In genomic region chr14:92726135-92726932, GRCh38 we compare ENCODE assay signal across 10 cellular contexts. TPM values are rescaled to one million over a fixed set of nuclear protein-coding genes. Genes with fewer than 3 reads are reported as not detected.
DNase-seq lines count a peak whose midpoint lies in the region; ATAC-seq and TF ChIP-seq lines count a peak whose summit lies in the region.
"Had no signal": no experiment of that assay in that cellular context is flagged by ENCODE, and none has a peak within 500 bp of the region (broad histone marks: within the 10 kb centered on the region; RNA-seq: fewer than 3 reads in every experiment).

No MANE protein-coding gene starts in this region.

- H3K79me2 ChIP-seq in smooth muscle cell (ENCODE audit: low read depth) = peaks cover 5% of the 10 kb centered on the region

- WGBS in smooth muscle cell (ENCODE audit: low lambda C conversion rate) = 58% methylated on average over 12 of the region's 12 CpGs

- H4K20me1 ChIP-seq in smooth muscle cell (ENCODE audit: low read depth) = peaks cover 30% of the 10 kb centered on the region

- POLR2A ChIA-PET in activated CD4-positive, alpha-beta T cell treated with anti-CD3 and anti-CD28 coated beads for 36 hours (lab: Charles Lee) = no interaction called here
- POLR2A ChIA-PET in activated CD4-positive, alpha-beta memory T cell treated with anti-CD3 and anti-CD28 coated beads for 36 hours (lab: Charles Lee) = interaction anchor here (0.7 kb wide), 1 partner anchor 339 kb away, joined by 3 read pairs; no protein-coding TSS in a partner anchor

- intact Hi-C loops in activated CD4-positive, alpha-beta T cell treated with anti-CD3 and anti-CD28 coated beads for 36 hours (cut with DNase I, micrococcal nuclease) = no loop called here
- intact Hi-C loops in activated CD4-positive, alpha-beta memory T cell treated with anti-CD3 and anti-CD28 coated beads for 36 hours (cut with micrococcal nuclease) = no loop called here
- intact Hi-C loops in Right ventricle myocardium superior (cut with DNase I) = no loop called here

- H3K9me3 ChIP-seq in smooth muscle cell (replicated peaks; ENCODE audit: low read depth) = no peaks in the 10 kb centered on the region

- H2AFZ ChIP-seq in smooth muscle cell (ENCODE audit: low read depth) = no peak overlapping the region

- DNase-seq in activated CD4-positive, alpha-beta T cell treated with anti-CD3 and anti-CD28 coated beads for 36 hours = peak; percentile 46
- DNase-seq in activated CD4-positive, alpha-beta T cell treated with anti-CD3 and anti-CD28 coated beads for 1 hour = no peak
- DNase-seq in activated CD4-positive, alpha-beta memory T cell treated with anti-CD3 and anti-CD28 coated beads for 36 hours = peak; percentile 47
- DNase-seq in Right ventricle myocardium superior (peak; percentile 73), smooth muscle cell (lab: John Stamatoyannopoulos, UW; ENCODE audit: unreplicated experiment) (peak; percentile 12), amniotic stem cell (lab: John Stamatoyannopoulos, UW) (no peak)

- CTCF ChIA-PET in activated CD4-positive, alpha-beta T cell treated with anti-CD3 and anti-CD28 coated beads for 36 hours (lab: Charles Lee) = interaction anchor here (0.6 to 2.0 kb wide), 4 partner anchors 9 to 372 kb away, joined by 3 to 5 read pairs (median 3); no protein-coding TSS in a partner anchor
- CTCF ChIA-PET in activated CD4-positive, alpha-beta memory T cell treated with anti-CD3 and anti-CD28 coated beads for 36 hours (lab: Charles Lee) = interaction anchor here (0.6 to 1.4 kb wide), 6 partner anchors 11 to 583 kb away, joined by 3 to 6 read pairs (median 4); no protein-coding TSS in a partner anchor

- H3K4me2 ChIP-seq in smooth muscle cell = no peak overlapping the region

- H3K27me3 Mint-ChIP-seq in activated CD4-positive, alpha-beta T cell treated with anti-CD3 and anti-CD28 coated beads for 36 hours = peaks cover under 1% of the 10 kb centered on the region
- peaks cover 17% of the 10 kb centered on the region for H3K27me3 Mint-ChIP-seq in activated CD4-positive, alpha-beta memory T cell treated with anti-CD3 and anti-CD28 coated beads for 36 hours

- no peak overlapping the region for H3K4me3 Mint-ChIP-seq in activated CD4-positive, alpha-beta T cell treated with anti-CD3 and anti-CD28 coated beads for 36 hours
- H3K4me3 Mint-ChIP-seq in activated CD4-positive, alpha-beta memory T cell treated with anti-CD3 and anti-CD28 coated beads for 36 hours = no peak overlapping the region
- H3K4me3 Mint-ChIP-seq: CD4-positive, alpha-beta memory T cell; nephron had no signal

- H3K4me1 ChIP-seq in smooth muscle cell (ENCODE audit: low read depth) = peaks cover 5% of the 10 kb centered on the region

- peaks cover 9% of the 10 kb centered on the region for H3K36me3 Mint-ChIP-seq in activated CD4-positive, alpha-beta T cell treated with anti-CD3 and anti-CD28 coated beads for 36 hours (ENCODE audit: low read depth)
- H3K36me3 Mint-ChIP-seq in activated CD4-positive, alpha-beta memory T cell treated with anti-CD3 and anti-CD28 coated beads for 36 hours = peaks cover 8% of the 10 kb centered on the region

- no peak for ATAC-seq in activated CD4-positive, alpha-beta T cell treated with anti-CD3 and anti-CD28 coated beads for 36 hours
- ATAC-seq in Right ventricle myocardium superior (ENCODE audit: poor library complexity) (peak; percentile 19), HG02852 (IDR thresholded peaks at IDR 0.05; ENCODE audit: unreplicated experiment) (no peak), HG03571 (IDR thresholded peaks at IDR 0.05; ENCODE audit: unreplicated experiment) (no peak)

- H3K4me1 Mint-ChIP-seq in activated CD4-positive, alpha-beta T cell treated with anti-CD3 and anti-CD28 coated beads for 36 hours = peaks cover 20% of the 10 kb centered on the region
- peaks cover 24% of the 10 kb centered on the region for H3K4me1 Mint-ChIP-seq in activated CD4-positive, alpha-beta memory T cell treated with anti-CD3 and anti-CD28 coated beads for 36 hours (ENCODE audit: low read depth)

- H3F3A ChIP-seq in smooth muscle cell (ENCODE audit: low read depth) = peaks cover 8% of the 10 kb centered on the region

- H3K9me3 Mint-ChIP-seq in activated CD4-positive, alpha-beta T cell treated with anti-CD3 and anti-CD28 coated beads for 36 hours (ENCODE audit: low read depth) = no peaks in the 10 kb centered on the region
- peaks cover 4% of the 10 kb centered on the region for H3K9me3 Mint-ChIP-seq in activated CD4-positive, alpha-beta memory T cell treated with anti-CD3 and anti-CD28 coated beads for 36 hours
- H3K9me3 Mint-ChIP-seq: nephron had no signal

- no peak overlapping the region for H3K4me3 ChIP-seq in smooth muscle cell

- H3K27me3 ChIP-seq in smooth muscle cell (ENCODE audit: low read depth) = no peaks in the 10 kb centered on the region

- H3K36me3 ChIP-seq in smooth muscle cell (ENCODE audit: low read depth) = peaks cover 3% of the 10 kb centered on the region

- no peak overlapping the region for H3K27ac Mint-ChIP-seq in activated CD4-positive, alpha-beta T cell treated with anti-CD3 and anti-CD28 coated beads for 36 hours
- H3K27ac Mint-ChIP-seq in activated CD4-positive, alpha-beta memory T cell treated with anti-CD3 and anti-CD28 coated beads for 36 hours = no peak overlapping the region
- H3K27ac Mint-ChIP-seq: nephron had no signal

- no peak for TF ChIP-seq CTCF in smooth muscle cell (IDR thresholded peaks at IDR 0.05; ENCODE audit: borderline replicate concordance, insufficient read depth, poor library complexity, severe bottlenecking)

- H3K9ac ChIP-seq in smooth muscle cell (ENCODE audit: low read depth) = no peak overlapping the region

- peak overlapping the region; percentile 69 for H3K27ac ChIP-seq in smooth muscle cell (ENCODE audit: low read depth)

RNA-seq across cellular contexts. Expression of gene LGMN, which starts 22.1 kb away (rescaled TPM):
- total RNA-seq in activated CD4-positive, alpha-beta T cell treated with anti-CD3 and anti-CD28 coated beads for 36 hours = 1 to 10 TPM; 3.2 to 5.6 TPM
- total RNA-seq in activated CD4-positive, alpha-beta memory T cell treated with anti-CD3 and anti-CD28 coated beads for 36 hours = 10 to 100 TPM in 1 of 2 experiments, 1 to 10 TPM in 1; 9.2 to 10.2 TPM
- total RNA-seq in Right ventricle myocardium superior (106 TPM), smooth muscle cell (110 and 124 TPM in 2 replicates)
- polyA plus RNA-seq in smooth muscle cell = 111 and 133 TPM in 2 replicates

Comparison
In these comparisons a context has a peak if more than half of its experiments do, and no peak if none do; other contexts are left out.
1. DNase-seq: peak in activated CD4-positive, alpha-beta T cell treated with anti-CD3 and anti-CD28 coated beads for 36 hours (single experiment), activated CD4-positive, alpha-beta memory T cell treated with anti-CD3 and anti-CD28 coated beads for 36 hours (single experiment), Right ventricle myocardium superior (single experiment) and smooth muscle cell (single experiment); none in activated CD4-positive, alpha-beta T cell treated with anti-CD3 and anti-CD28 coated beads for 1 hour (single experiment) and amniotic stem cell (single experiment).